Comparison of ENCODE assay signal across 9 cellular contexts in the genomic region with DNA sequence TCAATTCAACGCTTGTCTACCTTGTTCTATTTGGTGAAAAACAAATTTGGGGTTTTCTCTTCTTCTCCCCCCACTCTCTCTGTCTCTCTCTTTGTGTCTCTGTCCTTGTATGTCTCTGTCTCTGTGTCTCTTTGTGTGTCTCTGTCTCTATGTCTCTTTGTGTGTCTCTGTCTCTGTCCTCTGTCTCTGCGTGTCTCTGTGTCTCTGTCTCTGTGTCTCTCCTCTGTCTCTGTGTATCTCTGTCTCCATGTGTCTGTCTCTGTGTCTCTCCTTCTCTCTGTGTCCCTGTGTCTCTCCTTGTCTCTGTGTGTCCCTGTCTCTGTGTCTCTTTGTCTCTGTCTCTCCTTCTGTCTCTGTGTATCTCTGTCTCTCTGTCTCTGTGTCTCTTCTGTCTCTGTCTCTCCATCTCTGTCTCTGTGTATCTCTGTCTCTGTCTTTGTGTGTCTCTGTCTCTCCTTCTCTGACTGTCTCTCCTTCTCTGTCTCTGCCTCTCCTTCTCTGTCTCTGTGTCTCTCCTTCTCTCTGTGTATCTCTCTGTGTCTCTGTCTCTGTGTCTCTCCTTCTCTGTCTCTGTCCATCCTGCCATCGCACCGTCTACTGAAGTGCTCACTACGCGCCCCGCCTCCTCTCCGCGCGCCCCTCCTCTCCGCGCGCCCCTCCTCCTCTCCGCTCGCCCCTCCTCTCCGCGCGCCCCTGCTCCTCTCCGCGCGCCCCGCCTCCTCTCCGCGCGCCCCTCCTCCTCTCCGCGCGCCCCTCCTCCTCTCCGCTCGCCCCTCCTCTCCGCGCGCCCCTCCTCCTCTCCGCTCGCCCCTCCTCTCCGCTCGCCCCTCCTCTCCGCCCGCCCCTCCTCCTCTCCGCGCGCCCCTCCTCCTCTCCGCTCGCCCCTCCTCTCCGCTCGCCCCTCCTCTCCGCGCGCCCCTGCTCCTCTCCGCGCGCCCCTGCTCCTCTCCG. TPM values are rescaled to one million over a fixed set of nuclear protein-coding genes. Genes with fewer than 3 reads are reported as not detected.
DNase-seq lines count a peak whose midpoint lies in the region; ATAC-seq and TF ChIP-seq lines count a peak whose summit lies in the region.
"Had no signal": no experiment of that assay in that cellular context is flagged by ENCODE, and none has a peak within 500 bp of the region (broad histone marks: within the 10 kb centered on the region; RNA-seq: fewer than 3 reads in every experiment).

No MANE protein-coding gene starts in this region.

- no peaks in the 10 kb centered on the region for H3K79me2 ChIP-seq in parathyroid adenoma

- TF ChIP-seq EP300 in tibial nerve (IDR thresholded peaks at IDR 0.05), result no peak

- H3K9ac ChIP-seq in parathyroid adenoma, result no peak overlapping the region

- no peaks in the 10 kb centered on the region for H3K36me3 ChIP-seq in SJCRH30
- no peaks in the 10 kb centered on the region for H3K36me3 ChIP-seq in parathyroid adenoma (ENCODE audit: control insufficient read depth, insufficient read depth, low read length)
- no peaks in the 10 kb centered on the region for H3K36me3 ChIP-seq in tibial nerve
- H3K36me3 ChIP-seq: uterus had no signal

- DNase-seq in Right ventricle myocardium inferior (ENCODE audit: missing footprints) (peak; percentile 70), cardiac septum (ENCODE audit: low spot score) (no peak), SJCRH30 (peak; percentile 59 to 68), epithelial cell of proximal tubule (ENCODE audit: low read depth) (no peak), tibial nerve (ENCODE audit: low spot score in 2 of 2) (no peak), ureter (ENCODE audit: low spot score) (no peak)

- no peaks in the 10 kb centered on the region for H3K27me3 ChIP-seq in SJCRH30
- no peaks in the 10 kb centered on the region for H3K27me3 ChIP-seq in parathyroid adenoma (ENCODE audit: control insufficient read depth, insufficient read depth, low read length)
- peaks cover 0 to 72% of the 10 kb centered on the region in 2 donors for H3K27me3 ChIP-seq in tibial nerve
- H3K27me3 ChIP-seq: uterus had no signal

- ATAC-seq in Right ventricle myocardium inferior (peak; percentile 34), GM18861 (IDR thresholded peaks at IDR 0.05; ENCODE audit: unreplicated experiment) (no peak)

- H3K4me2 ChIP-seq in parathyroid adenoma (ENCODE audit: low read length), result peak overlapping the region; percentile 54

- TF ChIP-seq POLR2A in tibial nerve (IDR thresholded peaks at IDR 0.05), result no peak

- no peak for TF ChIP-seq CTCF in epithelial cell of proximal tubule (conservative IDR thresholded peaks at IDR 0.05; ENCODE audit: low read depth, low read length)
- no peak for TF ChIP-seq CTCF in parathyroid adenoma (IDR thresholded peaks at IDR 0.05)
- TF ChIP-seq CTCF in tibial nerve (IDR thresholded peaks at IDR 0.05), result no peak

- H3K27ac ChIP-seq in SJCRH30 (no peak overlapping the region), parathyroid adenoma (peak overlapping the region; percentile 42), tibial nerve (no peak overlapping the region)

- H3K4me3 ChIP-seq in SJCRH30 (peak overlapping the region; percentile 63), epithelial cell of proximal tubule (ENCODE audit: low read depth, low read length) (peak overlapping the region; percentile 57), parathyroid adenoma (ENCODE audit: low read depth, low read length) (peak overlapping the region; percentile 56), tibial nerve (peak overlapping the region in 2 of 4 donors; percentile 31 to 38)

- no peaks in the 10 kb centered on the region for H3K9me3 ChIP-seq in SJCRH30 (replicated peaks)
- no peaks in the 10 kb centered on the region for H3K9me3 ChIP-seq in parathyroid adenoma (ENCODE audit: control insufficient read depth, low read length)
- H3K9me3 ChIP-seq in tibial nerve, result no peaks in the 10 kb centered on the region
- H3K9me3 ChIP-seq: uterus had no signal

- WGBS in tibial nerve, 2 donors, result 5 to 6% methylated on average over 21 to 25 of the region's 53 CpGs

- 0 out of 2 replicates have a peak, but pooled peaks cover 4% of the 10 kb centered on the region for H3K4me1 ChIP-seq in SJCRH30
- no peaks in the 10 kb centered on the region for H3K4me1 ChIP-seq in parathyroid adenoma
- peaks cover 0 to 28% (median 13%) of the 10 kb centered on the region in 4 donors for H3K4me1 ChIP-seq in tibial nerve
- H3K4me1 ChIP-seq: uterus had no signal

- H2AFZ ChIP-seq in parathyroid adenoma, result peak overlapping the region; percentile 81

- intact Hi-C loops in Right ventricle myocardium inferior (cut with DNase I) (no loop called here), cardiac septum (cut with DNase I) (no loop called here)

RNA-seq across cellular contexts. Expression of gene LRCOL1, which starts 12.8 kb away (rescaled TPM):
- not detected for total RNA-seq in Right ventricle myocardium inferior
- total RNA-seq in cardiac septum, result not detected
- not detected in 2 replicates for total RNA-seq in SJCRH30 (2014; rRNA removed; shearing (Covaris generic))
- total RNA-seq in epithelial cell of proximal tubule, result not detected in 2 replicates
- total RNA-seq in tibial nerve, result not detected
- total RNA-seq in ureter, result not detected

RNA-seq across cellular contexts. Expression of gene P2RX2, which starts 21.0 kb away (rescaled TPM):
- total RNA-seq in Right ventricle myocardium inferior (not detected), cardiac septum (not detected), epithelial cell of proximal tubule (not detected in 2 replicates), tibial nerve (not detected), ureter (0.36 TPM)
- not detected in 2 replicates for total RNA-seq in SJCRH30 (2014; rRNA removed; shearing (Covaris generic))
- total RNA-seq: uterus had no signal

Comparison
In these comparisons a context has a peak if more than half of its experiments do, and no peak if none do; other contexts are left out.
1. DNase-seq: peak in Right ventricle myocardium inferior (single experiment) and SJCRH30 (2 of 2); none in cardiac septum (single experiment), epithelial cell of proximal tubule (single experiment), tibial nerve (0 of 2) and ureter (single experiment).